Comparison of ENCODE assay signal across 19 cellular contexts in genomic region chr9:93004561-93004960, GRCh38. TPM values are rescaled to one million over a fixed set of nuclear protein-coding genes. Genes with fewer than 3 reads are reported as not detected.
DNase-seq lines count a peak whose midpoint lies in the region; ATAC-seq, FAIRE-seq and TF ChIP-seq lines count a peak whose summit lies in the region.
"Had no signal": no experiment of that assay in that cellular context is flagged by ENCODE, and none has a peak within 500 bp of the region (broad histone marks: within the 10 kb centered on the region; RNA-seq: fewer than 3 reads in every experiment).

No MANE protein-coding gene starts in this region.

- H3K27me3 ChIP-seq in HepG2 (ENCODE audit: control insufficient read depth in 1 of 2, insufficient read depth in 2 of 2, low read length in 2 of 2) (no peaks in the 10 kb centered on the region), right lobe of liver (no peaks in the 10 kb centered on the region), GM23338 (ENCODE audit: insufficient read depth) (no peaks in the 10 kb centered on the region), H1 (replicated peaks in 1 of 4; ENCODE audit: control insufficient read depth in 3 of 4, extremely low read depth in 1 of 4, insufficient read depth in 3 of 4, low read length in 3 of 4) (no peaks in the 10 kb centered on the region), vagina (no peaks in the 10 kb centered on the region)
- H3K27me3 ChIP-seq: brain microvascular endothelial cell had no signal

- TF ChIP-seq RAD21 in HepG2 (CRISPR knock-in tag; IDR thresholded peaks at IDR 0.05): no peak
- TF ChIP-seq RAD21 in H1 (IDR thresholded peaks at IDR 0.05 in 1 of 2, conservative IDR thresholded peaks at IDR 0.05 in 1 of 2; ENCODE audit: low read depth in 2 of 2, low read length in 2 of 2): no peak

- H3K18ac ChIP-seq in H1 (ENCODE audit: extremely low read depth, low read length): no peak overlapping the region; the same call in 1 of the 2 replicates

- peak overlapping the region; percentile 72; the same call in 1 of the 2 replicates for H2BK20ac ChIP-seq in H1 (ENCODE audit: low read length)

- peak overlapping the region; percentile 64 for H3K4me2 ChIP-seq in HepG2 (ENCODE audit: low read depth, low read length)
- no peak overlapping the region for H3K4me2 ChIP-seq in GM23338
- no peak overlapping the region for H3K4me2 ChIP-seq in H1 (ENCODE audit: insufficient read depth in 1 of 2, low read depth in 2 of 2, low read length in 2 of 2)

- CTCF ChIA-PET in HepG2 (lab: Yijun Ruan, JAX; ENCODE audit: low intra/inter-chr PET ratio, low total read pairs): interaction anchor here (1.6 kb wide), 1 partner anchor 108 kb away, joined by 3 read pairs; no protein-coding TSS in a partner anchor
- CTCF ChIA-PET in H1 (lab: Charles Lee; ENCODE audit: partially characterized antibody): interaction anchor here (0.6 to 4.4 kb wide), 25 partner anchors 9 to 298 kb away, joined by 3 to 45 read pairs (median 12); no protein-coding TSS in a partner anchor

- no peak overlapping the region for H2AK5ac ChIP-seq in H1 (ENCODE audit: low read depth, low read length)

- H3K56ac ChIP-seq in H1 (replicated peaks; ENCODE audit: insufficient read length, low read depth, low read length): no peak overlapping the region

- H3K27ac ChIP-seq in HepG2 (ENCODE audit: extremely low read length, insufficient read depth, low read length) (no peak overlapping the region), right lobe of liver (no peak overlapping the region), GM23338 (ENCODE audit: low read depth) (no peak overlapping the region), H1 (ENCODE audit: low read depth, low read length) (no peak overlapping the region), vagina (no peak overlapping the region)
- H3K27ac ChIP-seq: brain microvascular endothelial cell, coronary artery, GM23248, tibial artery had no signal

- peaks cover 6% of the 10 kb centered on the region for H3K27me3 Mint-ChIP-seq in GM23338 (ENCODE audit: insufficient read depth, low read depth, poor library complexity)
- H3K27me3 Mint-ChIP-seq: naive B cell; stimulated activated naive B cell treated with anti-CD40 and anti-IgM and Interleukin-4, amounts not matched to agents 10 μg/mL and 1 μg/mL and 100 μg/mL, for 72 hours had no signal

- POLR2A ChIA-PET in HepG2 (lab: Yijun Ruan, JAX) (interaction anchor here (1.4 kb wide), 1 partner anchor 55 kb away, joined by 3 read pairs; no protein-coding TSS in a partner anchor), H1 (lab: Charles Lee; ENCODE audit: partially characterized antibody) (no interaction called here)

- no peak for TF ChIP-seq EP300 in HepG2 (IDR thresholded peaks at IDR 0.05; ENCODE audit: low read depth in 2 of 2, low read length in 2 of 2)
- TF ChIP-seq EP300 in HepG2 (CRISPR knock-in tag; IDR thresholded peaks at IDR 0.05; ENCODE audit: borderline replicate concordance): no peak
- no peak for TF ChIP-seq EP300 in H1 (IDR thresholded peaks at IDR 0.05; ENCODE audit: borderline replicate concordance in 1 of 2, low read depth in 2 of 2, low read length in 2 of 2)

- in situ Hi-C loops in HepG2 (cut with HindIII; ENCODE audit: extremely low pct_ligation_motif_present, low pct_unique_long_range_greater_than_20kb): no loop called here

- no peak for TF ChIP-seq POLR2A in HepG2 (IDR thresholded peaks at IDR 0.05; ENCODE audit: insufficient read depth in 1 of 2, low read depth in 2 of 2, low read length in 2 of 2)
- TF ChIP-seq POLR2A in right lobe of liver (IDR thresholded peaks at IDR 0.05): no peak
- no peak for TF ChIP-seq POLR2A in H1 (IDR thresholded peaks at IDR 0.05; ENCODE audit: control extremely low read depth in 1 of 2, low read depth in 2 of 2, low read length in 2 of 2)
- no peak for TF ChIP-seq POLR2A in vagina (IDR thresholded peaks at IDR 0.05)

- H3K27ac Mint-ChIP-seq in GM23338: no peak overlapping the region
- H3K27ac Mint-ChIP-seq: stimulated activated naive B cell treated with anti-CD40 and anti-IgM and Interleukin-4, amounts not matched to agents 10 μg/mL and 1 μg/mL and 100 μg/mL, for 72 hours had no signal

- no peak overlapping the region; the same call in 1 of the 2 replicates for H4K8ac ChIP-seq in H1 (ENCODE audit: extremely low read depth, insufficient read depth, low read length)

- 80% methylated on average over 9 of the region's 9 CpGs for WGBS in HepG2 (ENCODE audit: low lambda C conversion rate)
- 78% methylated on average over 6 of the region's 9 CpGs for WGBS in right lobe of liver (ENCODE audit: insufficient coverage, low coverage, low lambda C conversion rate, missing lambda C conversion rate)
- WGBS in H1 (ENCODE audit: extremely low coverage in 1 of 2, insufficient coverage in 1 of 2, insufficient read length in 1 of 2, insufficient replicate concordance in 2 of 2, low coverage in 1 of 2, low lambda C conversion rate in 2 of 2, missing lambda C conversion rate in 1 of 2), 2 experiments: 94% methylated on average over 9 of the region's 9 CpGs; no CpG with 5 or more reads in 1 of the 2 experiments

- DNase-seq in HepG2 (ENCODE audit: low spot score): no peak
- no peak for DNase-seq in right lobe of liver
- DNase-seq in GM23338 (ENCODE audit: low spot score): no peak
- no peak for DNase-seq in H1 (ENCODE audit: low read depth in 1 of 2, low spot score in 2 of 2)
- DNase-seq in vagina (ENCODE audit: extremely low spot score in 2 of 2): peak; percentile 42 to 67
- DNase-seq in HPDE6-E6E7 (ENCODE audit: extremely low spot score): no peak
- DNase-seq: brain microvascular endothelial cell; GDM1; GM23248; KBM-7; mesenchymal stem cell; MV-4-11; naive B cell; NCI-H748 treated with DMSO at 0.1 percent for 48 hours; stimulated activated naive B cell treated with anti-CD40 and anti-IgM and Interleukin-4, amounts not matched to agents 10 μg/mL and 1 μg/mL and 100 μg/mL, for 72 hours; tibial artery had no signal

- H3K36me3 ChIP-seq in HepG2 (replicated peaks in 1 of 2; ENCODE audit: control insufficient read depth in 1 of 2, insufficient read depth in 2 of 2, low read length in 2 of 2): no peaks in the 10 kb centered on the region
- H3K36me3 ChIP-seq in right lobe of liver: no peaks in the 10 kb centered on the region
- H3K36me3 ChIP-seq in GM23338 (ENCODE audit: insufficient read depth): peaks cover 5% of the 10 kb centered on the region; the same call in 1 of the 2 replicates
- H3K36me3 ChIP-seq in H1 (ENCODE audit: control insufficient read depth in 2 of 4, insufficient read depth in 4 of 4, low read length in 3 of 4): no peaks in the 10 kb centered on the region
- no peaks in the 10 kb centered on the region for H3K36me3 ChIP-seq in vagina
- H3K36me3 ChIP-seq: brain microvascular endothelial cell, tibial artery had no signal

- H2BK5ac ChIP-seq in H1 (ENCODE audit: low read depth, low read length): 0 out of 2 replicates have a peak overlapping the region, but pooled peaks have one; percentile 16

- no TSS peak for BruUV-seq in HepG2 (replicated peaks; lab: Mats Ljungman, UMichigan)

- H4K20me1 ChIP-seq in HepG2 (ENCODE audit: insufficient read depth, low read length) (no peaks in the 10 kb centered on the region), GM23338 (replicated peaks; ENCODE audit: insufficient read depth) (no peaks in the 10 kb centered on the region), H1 (replicated peaks in 1 of 2; ENCODE audit: control insufficient read depth in 1 of 2, insufficient read depth in 2 of 2, low read length in 2 of 2) (no peaks in the 10 kb centered on the region)

- H2BK15ac ChIP-seq in H1 (ENCODE audit: low read length): peak overlapping the region; percentile 81; the same call in 1 of the 2 replicates

- peaks cover 14% of the 10 kb centered on the region for H3K36me3 Mint-ChIP-seq in GM23338 (ENCODE audit: low read depth)

- H3K9me3 Mint-ChIP-seq in GM23338: peaks cover 17% of the 10 kb centered on the region
- H3K9me3 Mint-ChIP-seq: stimulated activated naive B cell treated with anti-CD40 and anti-IgM and Interleukin-4, amounts not matched to agents 10 μg/mL and 1 μg/mL and 100 μg/mL, for 72 hours had no signal

- no peak overlapping the region for H3K4ac ChIP-seq in H1 (replicated peaks; ENCODE audit: insufficient read length, low read depth, low read length)

- no peak for FAIRE-seq in HepG2 (lab: Jason Lieb, UNC)
- no peak for FAIRE-seq in H1 (lab: Jason Lieb, UNC)

- H2BK12ac ChIP-seq in H1 (ENCODE audit: low read depth, low read length): peak overlapping the region; percentile 27; the same call in 1 of the 2 replicates

- peaks cover 4% of the 10 kb centered on the region; the same call in 1 of the 2 replicates for H3K9me2 ChIP-seq in GM23338 (ENCODE audit: insufficient read depth)

- no peak overlapping the region for H4K5ac ChIP-seq in H1 (ENCODE audit: insufficient read length, low read depth, low read length)

- H3K9me3 ChIP-seq in HepG2 (ENCODE audit: low read length) (no peaks in the 10 kb centered on the region), right lobe of liver (no peaks in the 10 kb centered on the region), H1 (ENCODE audit: insufficient read depth in 2 of 2, low read depth in 1 of 2, low read length in 1 of 2) (peaks cover 2 to 3% of the 10 kb centered on the region in 2 experiments; a peak in 3 of 4 replicates), vagina (no peaks in the 10 kb centered on the region)
- H3K9me3 ChIP-seq: tibial artery had no signal

- no peak for TF ChIP-seq CTCF in HepG2 (CRISPR knock-in tag; IDR thresholded peaks at IDR 0.05)
- TF ChIP-seq CTCF in right lobe of liver (IDR thresholded peaks at IDR 0.05): no peak
- TF ChIP-seq CTCF in GM23338 (conservative IDR thresholded peaks at IDR 0.05; ENCODE audit: low read depth in 2 of 2): no peak
- TF ChIP-seq CTCF in H1 (IDR thresholded peaks at IDR 0.05; ENCODE audit: control extremely low read depth in 1 of 3, insufficient read depth in 1 of 3, low read depth in 1 of 3, low read length in 3 of 3): no peak
- no peak for TF ChIP-seq CTCF in vagina (IDR thresholded peaks at IDR 0.05)

- H3K14ac ChIP-seq in H1 (ENCODE audit: insufficient read length): no peak overlapping the region

- H3K9ac ChIP-seq in HepG2 (ENCODE audit: insufficient read depth, low read depth, low read length): no peak overlapping the region
- H3K9ac ChIP-seq in H1 (replicated peaks in 1 of 4; ENCODE audit: extremely low read depth in 1 of 4, low read depth in 3 of 4, low read length in 3 of 4): no peak overlapping the region
- H3K9ac ChIP-seq: GM23248 had no signal

- H2AFZ ChIP-seq in HepG2 (ENCODE audit: low read length) (no peak overlapping the region), GM23338 (peak overlapping the region; percentile 66; the same call in 1 of the 2 replicates), H1 (ENCODE audit: low read length) (no peak overlapping the region)

- intact Hi-C loops in HepG2 (cut with micrococcal nuclease; ENCODE audit: unreplicated experiment): loop anchor here (5.0 kb wide), 2 partner anchors 53 to 103 kb away; partner anchors contain the start of gene SUSD3
- intact Hi-C loops in right lobe of liver (cut with DNase I): loop anchor here in 1 of 2 donors (10.0 kb wide), 2 partner anchors 90 to 300 kb away; partner anchors contain the start of gene CARD19
- intact Hi-C loops in vagina (cut with DNase I): no loop called here

- no peak overlapping the region for H4K91ac ChIP-seq in H1 (replicated peaks; ENCODE audit: insufficient read length, low read length)

- ATAC-seq in HepG2 (no peak; the same call in 1 of the 3 replicates), right lobe of liver (no peak), GM23338 (no peak), HG03342 (IDR thresholded peaks at IDR 0.05; ENCODE audit: unreplicated experiment) (no peak)

- H3K23me2 ChIP-seq in H1 (ENCODE audit: low read depth, low read length): no peaks in the 10 kb centered on the region

- H3K79me2 ChIP-seq in HepG2 (ENCODE audit: insufficient read depth, low read length) (no peaks in the 10 kb centered on the region), GM23338 (replicated peaks; ENCODE audit: insufficient read depth) (no peaks in the 10 kb centered on the region), H1 (ENCODE audit: control insufficient read depth in 1 of 2, insufficient read depth in 2 of 2, low read length in 2 of 2) (no peaks in the 10 kb centered on the region)

- peaks cover 15% of the 10 kb centered on the region for H3K4me1 ChIP-seq in HepG2 (ENCODE audit: insufficient read depth, low read length)
- H3K4me1 ChIP-seq in right lobe of liver: peaks cover 0 to 5% (median 0%) of the 10 kb centered on the region in 4 donors
- no peaks in the 10 kb centered on the region for H3K4me1 ChIP-seq in GM23338 (ENCODE audit: insufficient read depth)
- H3K4me1 ChIP-seq in H1 (replicated peaks in 1 of 4; ENCODE audit: control insufficient read depth in 3 of 4, insufficient read depth in 4 of 4, low read length in 3 of 4): 0 out of 7 replicates have a peak, but pooled peaks cover 0 to 3% (median under 1%) of the 10 kb centered on the region in 4 experiments
- no peaks in the 10 kb centered on the region for H3K4me1 ChIP-seq in vagina

- no peaks in the 10 kb centered on the region for H3F3A ChIP-seq in GM23338 (replicated peaks; ENCODE audit: low read depth)

- no peak overlapping the region for H3K4me3 Mint-ChIP-seq in GM23338
- H3K4me3 Mint-ChIP-seq: naive B cell; stimulated activated naive B cell treated with anti-CD40 and anti-IgM and Interleukin-4, amounts not matched to agents 10 μg/mL and 1 μg/mL and 100 μg/mL, for 72 hours had no signal

- no peak overlapping the region for H3K23ac ChIP-seq in H1 (ENCODE audit: insufficient read length)

- no peak overlapping the region for H2BK120ac ChIP-seq in H1 (replicated peaks; ENCODE audit: low read depth, low read length)

- no peaks in the 10 kb centered on the region for H3K79me1 ChIP-seq in H1 (ENCODE audit: low read depth, low read length)

- H3K4me1 Mint-ChIP-seq in GM23338: peaks cover 2% of the 10 kb centered on the region; the same call in 1 of the 3 replicates

- H3K4me3 ChIP-seq in HepG2 (replicated peaks in 1 of 3; ENCODE audit: insufficient read depth in 1 of 3, low read depth in 2 of 3, low read length in 3 of 3) (no peak overlapping the region), right lobe of liver (no peak overlapping the region), GM23338 (no peak overlapping the region), H1 (ENCODE audit: extremely low read depth in 1 of 4, insufficient read depth in 2 of 4, low read depth in 3 of 4, low read length in 4 of 4) (no peak overlapping the region), vagina (no peak overlapping the region)

RNA-seq across cellular contexts. Expression of gene SUSD3, which starts 53.9 kb away (rescaled TPM):
- 6.0 and 7.0 TPM in 2 replicates for total RNA-seq in HepG2 (2016; rRNA removed; fragmentation: Illumina TruSeq; extraction: Trizol)
- total RNA-seq in HepG2 (2016; cell fraction: cytosol; rRNA removed; fragmentation: Illumina TruSeq; extraction: Trizol; ENCODE audit: low read depth): 10.2 and 12.4 TPM in 2 replicates
- 6.3 and 8.8 TPM in 2 replicates for total RNA-seq in HepG2 (2016; cell fraction: insoluble cytoplasmic fraction; rRNA removed; fragmentation: Illumina TruSeq; extraction: Trizol)
- total RNA-seq in HepG2 (2016; cell fraction: membrane; rRNA removed; fragmentation: Illumina TruSeq; extraction: Trizol): 10.0 and 14.6 TPM in 2 replicates
- 4.9 and 5.2 TPM in 2 replicates for total RNA-seq in HepG2 (2016; cell fraction: nucleus; rRNA removed; fragmentation: Illumina TruSeq; extraction: Trizol)
- polyA plus RNA-seq in HepG2 (2011; rRNA removed): 9.1 and 11.7 TPM in 2 replicates
- polyA plus RNA-seq in HepG2 (2011; cell fraction: cytosol; rRNA removed): 6.2 and 9.7 TPM in 2 replicates
- 4.6 and 5.9 TPM in 2 replicates for polyA plus RNA-seq in HepG2 (2011; cell fraction: nucleus; rRNA removed)
- polyA plus RNA-seq in HepG2 (2012): 4.2 and 5.4 TPM in 2 replicates
- 12.5 and 16.5 TPM in 2 replicates for polyA plus RNA-seq in HepG2 (2016; cell fraction: cytosol; fragmentation: Illumina TruSeq; extraction: Trizol; ENCODE audit: low read depth)
- 5.3 and 7.1 TPM in 2 replicates for polyA plus RNA-seq in HepG2 (2016; cell fraction: insoluble cytoplasmic fraction; fragmentation: Illumina TruSeq; extraction: Trizol; ENCODE audit: low read depth)
- 12.6 and 14.6 TPM in 2 replicates for polyA plus RNA-seq in HepG2 (2016; cell fraction: membrane; fragmentation: Illumina TruSeq; extraction: Trizol; ENCODE audit: low read depth)
- 9.7 and 10.7 TPM in 2 replicates for polyA plus RNA-seq in HepG2 (2016; cell fraction: nucleus; fragmentation: Illumina TruSeq; extraction: Trizol; ENCODE audit: insufficient read depth, low read depth)
- polyA minus RNA-seq in HepG2 (2011; rRNA and poly(A)+ RNA removed; ENCODE audit: low replicate concordance): 7.9 TPM in 1 of 2 replicates, not detected in the other
- polyA minus RNA-seq in HepG2 (2011; cell fraction: cytosol; rRNA and poly(A)+ RNA removed): 1.8 and 2.8 TPM in 2 replicates
- polyA minus RNA-seq in HepG2 (2011; cell fraction: nucleus; rRNA and poly(A)+ RNA removed): 0.90 and 0.99 TPM in 2 replicates
- 10 to 100 TPM in 4 of 6 experiments, 1 to 10 TPM in 2; 6.5 to 51.5 (median 31.2) TPM for total RNA-seq in right lobe of liver
- 13.5 and 20.1 TPM in 2 replicates for total RNA-seq in GM23338 (2014; rRNA removed; shearing (Covaris generic))
- polyA plus RNA-seq in GM23338 (2016; fragmentation: Nextera tagmentation; extraction: Ambion mirVana): 6.9 and 8.3 TPM in 2 replicates
- 5.5 and 6.2 TPM in 2 replicates for total RNA-seq in H1 (2021; fragmentation: NEBNext Ultra II Directional; extraction: Animal tissue kit (Norgen Biotek cat#: 25700))
- polyA plus RNA-seq in H1 (2011; rRNA removed): 35.4 and 36.0 TPM in 2 replicates
- 22.6 TPM for polyA plus RNA-seq in H1 (2011; cell fraction: cytosol; rRNA removed)
- polyA plus RNA-seq in H1 (2011; cell fraction: nucleus; rRNA removed): 16.8 TPM
- 6.3 to 11.3 TPM (median 8.3 TPM) in 4 replicates for polyA plus RNA-seq in H1 (2012, experiment 1 of 2)
- 10.7 TPM for polyA plus RNA-seq in H1 (2012, experiment 2 of 2)
- polyA plus RNA-seq in H1 (2013, experiment 1 of 2): 8.2 TPM
- 9.4 TPM for polyA plus RNA-seq in H1 (2013, experiment 2 of 2)
- 5.2 and 7.2 TPM in 2 replicates for polyA minus RNA-seq in H1 (2011; rRNA and poly(A)+ RNA removed)
- 8.8 TPM for polyA minus RNA-seq in H1 (2011; cell fraction: cytosol; rRNA and poly(A)+ RNA removed)
- polyA minus RNA-seq in H1 (2011; cell fraction: nucleus; rRNA and poly(A)+ RNA removed): 7.3 TPM
- 25.0 TPM for total RNA-seq in vagina
- polyA plus RNA-seq: GM23248 had no signal

RNA-seq across cellular contexts. Expression of gene FGD3, which starts 57.2 kb away (rescaled TPM):
- total RNA-seq in HepG2 (2016; rRNA removed; fragmentation: Illumina TruSeq; extraction: Trizol): 0.84 and 1.1 TPM in 2 replicates
- 0.40 and 0.53 TPM in 2 replicates for total RNA-seq in HepG2 (2016; cell fraction: cytosol; rRNA removed; fragmentation: Illumina TruSeq; extraction: Trizol; ENCODE audit: low read depth)
- total RNA-seq in HepG2 (2016; cell fraction: insoluble cytoplasmic fraction; rRNA removed; fragmentation: Illumina TruSeq; extraction: Trizol): 0.73 and 1.0 TPM in 2 replicates
- 0.34 and 0.77 TPM in 2 replicates for total RNA-seq in HepG2 (2016; cell fraction: membrane; rRNA removed; fragmentation: Illumina TruSeq; extraction: Trizol)
- total RNA-seq in HepG2 (2016; cell fraction: nucleus; rRNA removed; fragmentation: Illumina TruSeq; extraction: Trizol): 1.0 and 1.4 TPM in 2 replicates
- polyA plus RNA-seq in HepG2 (2011; rRNA removed): 0.53 and 0.60 TPM in 2 replicates
- 0.29 and 0.70 TPM in 2 replicates for polyA plus RNA-seq in HepG2 (2011; cell fraction: cytosol; rRNA removed)
- polyA plus RNA-seq in HepG2 (2011; cell fraction: nucleus; rRNA removed): 1.7 and 2.3 TPM in 2 replicates
- polyA plus RNA-seq in HepG2 (2012): 0.68 and 1.4 TPM in 2 replicates
- polyA plus RNA-seq in HepG2 (2016; cell fraction: cytosol; fragmentation: Illumina TruSeq; extraction: Trizol; ENCODE audit: low read depth): 0.17 and 0.27 TPM in 2 replicates
- 0.63 and 0.74 TPM in 2 replicates for polyA plus RNA-seq in HepG2 (2016; cell fraction: insoluble cytoplasmic fraction; fragmentation: Illumina TruSeq; extraction: Trizol; ENCODE audit: low read depth)
- 0.15 and 0.21 TPM in 2 replicates for polyA plus RNA-seq in HepG2 (2016; cell fraction: membrane; fragmentation: Illumina TruSeq; extraction: Trizol; ENCODE audit: low read depth)
- polyA plus RNA-seq in HepG2 (2016; cell fraction: nucleus; fragmentation: Illumina TruSeq; extraction: Trizol; ENCODE audit: insufficient read depth, low read depth): 1.4 and 2.1 TPM in 2 replicates
- 1.2 and 1.3 TPM in 2 replicates for polyA minus RNA-seq in HepG2 (2011; rRNA and poly(A)+ RNA removed; ENCODE audit: low replicate concordance)
- polyA minus RNA-seq in HepG2 (2011; cell fraction: cytosol; rRNA and poly(A)+ RNA removed): 0.49 and 0.79 TPM in 2 replicates
- 0.75 and 0.77 TPM in 2 replicates for polyA minus RNA-seq in HepG2 (2011; cell fraction: nucleus; rRNA and poly(A)+ RNA removed)
- 1 to 10 TPM; 1.7 to 3.1 (median 2.4) TPM for total RNA-seq in right lobe of liver
- 1.7 and 2.0 TPM in 2 replicates for total RNA-seq in GM23338 (2014; rRNA removed; shearing (Covaris generic))
- 0.57 and 0.95 TPM in 2 replicates for polyA plus RNA-seq in GM23338 (2016; fragmentation: Nextera tagmentation; extraction: Ambion mirVana)
- total RNA-seq in H1 (2021; fragmentation: NEBNext Ultra II Directional; extraction: Animal tissue kit (Norgen Biotek cat#: 25700)): 1.4 and 1.9 TPM in 2 replicates
- polyA plus RNA-seq in H1 (2011; rRNA removed): 1.4 and 2.3 TPM in 2 replicates
- polyA plus RNA-seq in H1 (2011; cell fraction: cytosol; rRNA removed): 2.0 TPM
- 3.2 TPM for polyA plus RNA-seq in H1 (2011; cell fraction: nucleus; rRNA removed)
- 0.73 to 1.6 TPM (median 1.2 TPM) in 4 replicates for polyA plus RNA-seq in H1 (2012, experiment 1 of 2)
- 1.0 TPM for polyA plus RNA-seq in H1 (2012, experiment 2 of 2)
- polyA plus RNA-seq in H1 (2013, experiment 1 of 2): 0.51 TPM
- polyA plus RNA-seq in H1 (2013, experiment 2 of 2): 0.53 TPM
- 1.4 and 1.6 TPM in 2 replicates for polyA minus RNA-seq in H1 (2011; rRNA and poly(A)+ RNA removed)
- polyA minus RNA-seq in H1 (2011; cell fraction: cytosol; rRNA and poly(A)+ RNA removed): 2.0 TPM
- 1.4 TPM for polyA minus RNA-seq in H1 (2011; cell fraction: nucleus; rRNA and poly(A)+ RNA removed)
- 19.9 TPM for total RNA-seq in vagina
- total RNA-seq: fibroblast of lung, GM23248 had no signal
- polyA plus RNA-seq: fibroblast of lung, GM23248 had no signal

Comparison
In these comparisons a context has a peak if more than half of its experiments do, and no peak if none do; other contexts are left out.
1. DNase-seq: peak in vagina (2 of 2); none in HepG2 (single experiment), right lobe of liver (0 of 3), GM23338 (single experiment), H1 (0 of 2) and HPDE6-E6E7 (single experiment).